Comparison of ENCODE assay signal across 2 cellular contexts in genomic region chr15:81337713-81338157, GRCh38.
TF ChIP-seq lines count a peak whose summit lies in the region.

No MANE protein-coding gene starts in this region.

TF ChIP-seq in SK-N-SH, 30 proteins besides CTCF, POLR2A, EP300 and RAD21 (continued from another document):
- TF ChIP-seq, protein P1, sequence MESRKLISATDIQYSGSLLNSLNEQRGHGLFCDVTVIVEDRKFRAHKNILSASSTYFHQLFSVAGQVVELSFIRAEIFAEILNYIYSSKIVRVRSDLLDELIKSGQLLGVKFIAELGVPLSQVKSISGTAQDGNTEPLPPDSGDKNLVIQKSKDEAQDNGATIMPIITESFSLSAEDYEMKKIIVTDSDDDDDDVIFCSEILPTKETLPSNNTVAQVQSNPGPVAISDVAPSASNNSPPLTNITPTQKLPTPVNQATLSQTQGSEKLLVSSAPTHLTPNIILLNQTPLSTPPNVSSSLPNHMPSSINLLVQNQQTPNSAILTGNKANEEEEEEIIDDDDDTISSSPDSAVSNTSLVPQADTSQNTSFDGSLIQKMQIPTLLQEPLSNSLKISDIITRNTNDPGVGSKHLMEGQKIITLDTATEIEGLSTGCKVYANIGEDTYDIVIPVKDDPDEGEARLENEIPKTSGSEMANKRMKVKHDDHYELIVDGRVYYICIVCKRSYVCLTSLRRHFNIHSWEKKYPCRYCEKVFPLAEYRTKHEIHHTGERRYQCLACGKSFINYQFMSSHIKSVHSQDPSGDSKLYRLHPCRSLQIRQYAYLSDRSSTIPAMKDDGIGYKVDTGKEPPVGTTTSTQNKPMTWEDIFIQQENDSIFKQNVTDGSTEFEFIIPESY (IDR thresholded peaks at IDR 0.05; ENCODE audit: borderline replicate concordance, low read depth): no peak
- TF ChIP-seq MEF2A (IDR thresholded peaks at IDR 0.05; ENCODE audit: borderline replicate concordance, low read depth) (no peak), JUND (IDR thresholded peaks at IDR 0.05) (no peak), ELF1 (IDR thresholded peaks at IDR 0.05) (no peak)
- TF ChIP-seq, protein P2, sequence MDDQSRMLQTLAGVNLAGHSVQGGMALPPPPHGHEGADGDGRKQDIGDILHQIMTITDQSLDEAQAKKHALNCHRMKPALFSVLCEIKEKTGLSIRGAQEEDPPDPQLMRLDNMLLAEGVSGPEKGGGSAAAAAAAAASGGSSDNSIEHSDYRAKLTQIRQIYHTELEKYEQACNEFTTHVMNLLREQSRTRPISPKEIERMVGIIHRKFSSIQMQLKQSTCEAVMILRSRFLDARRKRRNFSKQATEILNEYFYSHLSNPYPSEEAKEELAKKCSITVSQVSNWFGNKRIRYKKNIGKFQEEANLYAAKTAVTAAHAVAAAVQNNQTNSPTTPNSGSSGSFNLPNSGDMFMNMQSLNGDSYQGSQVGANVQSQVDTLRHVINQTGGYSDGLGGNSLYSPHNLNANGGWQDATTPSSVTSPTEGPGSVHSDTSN (IDR thresholded peaks at IDR 0.05): no peak
- TF ChIP-seq, protein P3, sequence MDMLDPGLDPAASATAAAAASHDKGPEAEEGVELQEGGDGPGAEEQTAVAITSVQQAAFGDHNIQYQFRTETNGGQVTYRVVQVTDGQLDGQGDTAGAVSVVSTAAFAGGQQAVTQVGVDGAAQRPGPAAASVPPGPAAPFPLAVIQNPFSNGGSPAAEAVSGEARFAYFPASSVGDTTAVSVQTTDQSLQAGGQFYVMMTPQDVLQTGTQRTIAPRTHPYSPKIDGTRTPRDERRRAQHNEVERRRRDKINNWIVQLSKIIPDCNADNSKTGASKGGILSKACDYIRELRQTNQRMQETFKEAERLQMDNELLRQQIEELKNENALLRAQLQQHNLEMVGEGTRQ (IDR thresholded peaks at IDR 0.05; ENCODE audit: borderline replicate concordance, low read depth, low read length): no peak

TF ChIP-seq in SK-N-SH treated with all-trans-retinoic acid at 6 μM for 48 hours, 23 proteins besides CTCF, POLR2A, EP300 and RAD21 (continued from another document):
- TF ChIP-seq TOX (CRISPR knock-in tag; IDR thresholded peaks at IDR 0.05; ENCODE audit: borderline replicate concordance): no peak
- no peak for TF ChIP-seq BACH2 (CRISPR knock-in tag; IDR thresholded peaks at IDR 0.05; ENCODE audit: borderline replicate concordance)
- no peak for TF ChIP-seq CSDC2 (CRISPR knock-in tag; IDR thresholded peaks at IDR 0.05)
- TF ChIP-seq RARB (CRISPR knock-in tag; IDR thresholded peaks at IDR 0.05): no peak
- no peak for TF ChIP-seq ESRRG (CRISPR knock-in tag; IDR thresholded peaks at IDR 0.05)
